8 cellular contexts compared by ENCODE assay signal in genomic region chr1:156746716-156747631, GRCh38. TPM values are rescaled to one million over a fixed set of nuclear protein-coding genes. Genes with fewer than 3 reads are reported as not detected.
DNase-seq lines count a peak whose midpoint lies in the region; ATAC-seq, FAIRE-seq and TF ChIP-seq lines count a peak whose summit lies in the region.

No MANE protein-coding gene starts in this region.

- H3K4me3 Mint-ChIP-seq in activated naive CD4-positive, alpha-beta T cell treated with anti-CD3 and anti-CD28 coated beads, Interleukin-2, amount 10 ng/mL, durations not matched to agents 7 days and 5 days, result peak overlapping the region; percentile 94
- peak overlapping the region; percentile 86 for H3K4me3 Mint-ChIP-seq in natural killer cell

- peaks cover 30% of the 10 kb centered on the region for H4K20me1 ChIP-seq in OCI-LY3 (ENCODE audit: insufficient read depth, low read length)

- peak overlapping the region; percentile 97 for H3K4me2 ChIP-seq in OCI-LY3 (ENCODE audit: low read length)

- peak overlapping the region; percentile 91 for H3K27ac Mint-ChIP-seq in activated naive CD4-positive, alpha-beta T cell treated with anti-CD3 and anti-CD28 coated beads, Interleukin-2, amount 10 ng/mL, durations not matched to agents 7 days and 5 days
- peak overlapping the region; percentile 92 to 94 for H3K27ac Mint-ChIP-seq in natural killer cell

- H3K4me3 ChIP-seq in OCI-LY3 (ENCODE audit: low read length) (peak overlapping the region; percentile 89), foreskin fibroblast (ENCODE audit: low read depth in 1 of 2, low read length in 2 of 2) (peak overlapping the region; percentile 68 to 98), transverse colon (peak overlapping the region; percentile 25 to 96 (median 44))

- H3K9me3 ChIP-seq in OCI-LY3 (ENCODE audit: insufficient read depth, low read length), result no peaks in the 10 kb centered on the region
- H3K9me3 ChIP-seq in transverse colon, result no peaks in the 10 kb centered on the region

- CTCF ChIA-PET in activated naive CD4-positive, alpha-beta T cell treated with anti-CD3 and anti-CD28 coated beads, Interleukin-2, amount 10 ng/mL, durations not matched to agents 7 days and 5 days (lab: Charles Lee), result interaction anchor here (0.9 to 2.3 kb wide), 5 partner anchors 9 to 113 kb away, joined by 3 to 17 read pairs (median 5); partner anchors contain the start of genes ISG20L2 and METTL25B

- peaks cover 72% of the 10 kb centered on the region for H3K4me1 Mint-ChIP-seq in activated naive CD4-positive, alpha-beta T cell treated with anti-CD3 and anti-CD28 coated beads, Interleukin-2, amount 10 ng/mL, durations not matched to agents 7 days and 5 days
- peaks cover 53 to 62% of the 10 kb centered on the region in 2 donors for H3K4me1 Mint-ChIP-seq in natural killer cell

- ATAC-seq in natural killer cell, result peak; percentile 35 to 54 (median 47)

- DNase-seq in D721Med (ENCODE audit: insufficient read length, low spot score) (peak; percentile 98), HuH-7.5 (ENCODE audit: low spot score) (peak; percentile 97), foreskin fibroblast (peak; percentile 95 to 98), natural killer cell (peak; percentile 46), transverse colon (peak; percentile 93)
- DNase-seq in activated naive CD4-positive, alpha-beta T cell treated with anti-CD3 and anti-CD28 coated beads, Interleukin-2, amount 10 ng/mL, durations not matched to agents 7 days and 5 days, result peak; percentile 69
- no peak for DNase-seq in NK-92 treated with Interleukin-12 subunit alpha and Interleukin-12 subunit beta, amount 100 ng/mL, for 24 hours (lab: John Stamatoyannopoulos, UW)

- no peak overlapping the region for H2AFZ ChIP-seq in OCI-LY3 (ENCODE audit: low read depth, low read length)

- H3K27ac ChIP-seq in OCI-LY3 (ENCODE audit: low read length) (peak overlapping the region; percentile 86), transverse colon (peak overlapping the region; percentile 95 to 99 (median 98))

- TF ChIP-seq EP300 in transverse colon (IDR thresholded peaks at IDR 0.05; ENCODE audit: low read depth), result no peak

- H3K9me3 Mint-ChIP-seq in activated naive CD4-positive, alpha-beta T cell treated with anti-CD3 and anti-CD28 coated beads, Interleukin-2, amount 10 ng/mL, durations not matched to agents 7 days and 5 days, result no peaks in the 10 kb centered on the region
- H3K9me3 Mint-ChIP-seq in natural killer cell, result no peaks in the 10 kb centered on the region

- H3K36me3 Mint-ChIP-seq in activated naive CD4-positive, alpha-beta T cell treated with anti-CD3 and anti-CD28 coated beads, Interleukin-2, amount 10 ng/mL, durations not matched to agents 7 days and 5 days, result peaks cover 53% of the 10 kb centered on the region
- H3K36me3 Mint-ChIP-seq in natural killer cell, result no peaks in the 10 kb centered on the region

- H3K27me3 ChIP-seq in OCI-LY3 (ENCODE audit: low read depth, low read length) (no peaks in the 10 kb centered on the region), transverse colon (no peaks in the 10 kb centered on the region)

- intact Hi-C loops in natural killer cell (cut with micrococcal nuclease), result loop anchor here (1.0 kb wide), 1 partner anchor 20 kb away; the partner anchor contains the start of gene PRCC
- intact Hi-C loops in transverse colon (cut with DNase I; ENCODE audit: low total_unique reads), result no loop called here

- TF ChIP-seq POLR2A in transverse colon (IDR thresholded peaks at IDR 0.05), result peak; percentile 49

- H3K36me3 ChIP-seq in OCI-LY3 (replicated peaks; ENCODE audit: low read depth, low read length) (peaks cover 50% of the 10 kb centered on the region), transverse colon (peaks cover 0 to 10% (median 4%) of the 10 kb centered on the region in 4 donors)

- FAIRE-seq in D721Med (lab: Jason Lieb, UNC), result no peak

- in situ Hi-C loops in transverse colon (cut with MboI; ENCODE audit: low pct_ligation_motif_present in 1 of 4, low pct_unique_long_range_greater_than_20kb in 1 of 4, low sequenced_read_pairs in 3 of 4), result no loop called here

- peak; percentile 31 for TF ChIP-seq CTCF in D721Med (IDR thresholded peaks at IDR 0.05; ENCODE audit: insufficient read depth, missing control alignments)
- TF ChIP-seq CTCF in OCI-LY3 (IDR thresholded peaks at IDR 0.05; ENCODE audit: low read depth, low read length), result peak; percentile 41; the same call in 1 of the 2 replicates
- peak; percentile 20 for TF ChIP-seq CTCF in foreskin fibroblast (IDR thresholded peaks at IDR 0.05; ENCODE audit: low read depth, low read length)
- TF ChIP-seq CTCF in natural killer cell (IDR thresholded peaks at IDR 0.05), result no peak
- TF ChIP-seq CTCF in transverse colon (IDR thresholded peaks at IDR 0.05), result peak in 2 of 5 experiments; percentile 8 to 11

- WGBS in transverse colon (ENCODE audit: low coverage in 1 of 2), 2 donors, result 4% methylated on average over 22 of the region's 30 CpGs; no CpG with 5 or more reads in 1 of the 2 donors

- peak overlapping the region; percentile 100 for H3K9ac ChIP-seq in OCI-LY3 (ENCODE audit: low read length)

- H3K4me1 ChIP-seq in OCI-LY3 (ENCODE audit: low read length) (peaks cover 38% of the 10 kb centered on the region), transverse colon (peaks cover 24 to 50% (median 44%) of the 10 kb centered on the region in 4 donors)

- H3K27me3 Mint-ChIP-seq in activated naive CD4-positive, alpha-beta T cell treated with anti-CD3 and anti-CD28 coated beads, Interleukin-2, amount 10 ng/mL, durations not matched to agents 7 days and 5 days, result no peaks in the 10 kb centered on the region
- no peaks in the 10 kb centered on the region for H3K27me3 Mint-ChIP-seq in natural killer cell (ENCODE audit: low read depth in 2 of 2)

- H3K79me2 ChIP-seq in OCI-LY3 (ENCODE audit: low read length), result peaks cover 76% of the 10 kb centered on the region

RNA-seq across cellular contexts. Expression of gene HDGF, which starts 4.5 kb away (rescaled TPM):
- total RNA-seq in natural killer cell (100 to 1,000 TPM in 1 of 3 donors, 10 to 100 TPM in 2; 95.3 to 110 (median 96.6) TPM), transverse colon (100 to 1,000 TPM; 150 to 204 (median 179) TPM)

RNA-seq across cellular contexts. Expression of gene MRPL24, which starts 6.1 kb away (rescaled TPM):
- total RNA-seq in natural killer cell (10 to 100 TPM; 15.9 to 19.7 (median 18.7) TPM), transverse colon (10 to 100 TPM in 3 of 4 donors, 1 to 10 TPM in 1; 6.8 to 44.9 (median 37.1) TPM)

RNA-seq across cellular contexts. Expression of gene ISG20L2, which starts 18.4 kb away (rescaled TPM):
- 10 to 100 TPM; 60.3 to 71.9 (median 68.7) TPM for total RNA-seq in natural killer cell
- 10 to 100 TPM; 25.8 to 61.7 (median 33.1) TPM for total RNA-seq in transverse colon

RNA-seq across cellular contexts. Expression of gene METTL25B, which starts 18.7 kb away (rescaled TPM):
- total RNA-seq in natural killer cell (10 to 100 TPM; 23.5 to 25.3 (median 23.8) TPM), transverse colon (10 to 100 TPM; 37.4 to 40.8 (median 39.0) TPM)

RNA-seq across cellular contexts. Expression of gene PRCC, which starts 20.4 kb away (rescaled TPM):
- 10 to 100 TPM; 66.5 to 92.4 (median 69.1) TPM for total RNA-seq in natural killer cell
- 10 to 100 TPM; 15.1 to 69.9 (median 39.4) TPM for total RNA-seq in transverse colon
